In genomic region chr19:12956446-12957388, GRCh38 we compare ENCODE assay signal across 1 cellular context.
A peak's percentile ranks its signal among the peaks of the same experiment; 100 is the strongest.
TF ChIP-seq lines count a peak whose summit lies in the region.

Gene GADD45GIP1, minus strand, starts transcription at chr19:12957223. Its CDS starts 11 bp downstream, at chr19:12957212.

TF ChIP-seq in HepG2, 621 proteins besides CTCF, POLR2A, EP300 and RAD21 (continued from another document and continues in another):
- TF ChIP-seq ZNF281 (CRISPR knock-in tag; IDR thresholded peaks at IDR 0.05; ENCODE audit: borderline replicate concordance) (peak; percentile 30; the same call in 1 of the 2 replicates), DNMT3B (CRISPR knock-in tag; conservative IDR thresholded peaks at IDR 0.05) (no peak), E2F5 (CRISPR knock-in tag; conservative IDR thresholded peaks at IDR 0.05) (peak; percentile 31; the same call in 1 of the 2 replicates), ZNF230 (CRISPR knock-in tag; IDR thresholded peaks at IDR 0.05) (no peak), ATF7-NPFF (CRISPR knock-in tag; IDR thresholded peaks at IDR 0.05; ENCODE audit: low read depth) (no peak; the same call in 1 of the 2 replicates), KAT8 (CRISPR knock-in tag; IDR thresholded peaks at IDR 0.05) (peak; percentile 72; the same call in 1 of the 2 replicates), ZKSCAN8 (CRISPR knock-in tag; IDR thresholded peaks at IDR 0.05; ENCODE audit: borderline replicate concordance) (0 out of 2 replicates have a peak, but pooled peaks have one; percentile 19), KDM6A (CRISPR knock-in tag; IDR thresholded peaks at IDR 0.05; ENCODE audit: low read depth) (no peak), DR1 (CRISPR knock-in tag; IDR thresholded peaks at IDR 0.05) (peak; percentile 26; the same call in 1 of the 2 replicates), PPARG (CRISPR knock-in tag; conservative IDR thresholded peaks at IDR 0.05) (peak; percentile 23; the same call in 1 of the 2 replicates), BCL3 (CRISPR knock-in tag; IDR thresholded peaks at IDR 0.05) (peak; percentile 81; the same call in 1 of the 2 replicates), MTA1 (CRISPR knock-in tag; IDR thresholded peaks at IDR 0.05; ENCODE audit: borderline replicate concordance) (0 out of 2 replicates have a peak, but pooled peaks have one; percentile 52), ZNF235 (CRISPR knock-in tag; IDR thresholded peaks at IDR 0.05; ENCODE audit: borderline replicate concordance) (peak; percentile 82; the same call in 1 of the 2 replicates), ARHGAP35 (CRISPR knock-in tag; IDR thresholded peaks at IDR 0.05; ENCODE audit: borderline replicate concordance) (peak; percentile 70; the same call in 1 of the 2 replicates), YEATS2 (CRISPR knock-in tag; IDR thresholded peaks at IDR 0.05; ENCODE audit: borderline replicate concordance) (peak; percentile 31; the same call in 1 of the 2 replicates), ZBTB38 (CRISPR knock-in tag; IDR thresholded peaks at IDR 0.05) (peak; percentile 19; the same call in 1 of the 2 replicates), GATA4 (IDR thresholded peaks at IDR 0.05; ENCODE audit: borderline replicate concordance, low read depth) (0 out of 2 replicates have a peak, but pooled peaks have one; percentile 20), ZNF383 (CRISPR knock-in tag; IDR thresholded peaks at IDR 0.05; ENCODE audit: borderline replicate concordance) (no peak), ZNF788 (CRISPR knock-in tag; IDR thresholded peaks at IDR 0.05; ENCODE audit: borderline replicate concordance) (0 out of 2 replicates have a peak, but pooled peaks have one; percentile 36), MYC (CRISPR knock-in tag; IDR thresholded peaks at IDR 0.05; ENCODE audit: borderline replicate concordance) (peak; percentile 81), KAT7 (CRISPR knock-in tag; IDR thresholded peaks at IDR 0.05; ENCODE audit: borderline replicate concordance) (peak; percentile 50; the same call in 1 of the 2 replicates), KLF16 (CRISPR knock-in tag; IDR thresholded peaks at IDR 0.05) (peak in 1 of 2 experiments; percentile 67; a peak in 1 of 4 replicates), ZBTB7B (CRISPR knock-in tag; IDR thresholded peaks at IDR 0.05) (peak; percentile 60; the same call in 1 of the 2 replicates), ZGPAT (CRISPR knock-in tag; IDR thresholded peaks at IDR 0.05) (peak; percentile 85), ZNF142 (CRISPR knock-in tag; IDR thresholded peaks at IDR 0.05) (peak; percentile 71; the same call in 1 of the 2 replicates), ZNF234 (CRISPR knock-in tag; conservative IDR thresholded peaks at IDR 0.05) (peak; percentile 88), SMAD3 (CRISPR knock-in tag; IDR thresholded peaks at IDR 0.05) (0 out of 2 replicates have a peak, but pooled peaks have one; percentile 15), SNAPC5 (CRISPR knock-in tag; IDR thresholded peaks at IDR 0.05; ENCODE audit: borderline replicate concordance) (no peak), GZF1 (CRISPR knock-in tag; IDR thresholded peaks at IDR 0.05) (no peak), ZFP82 (CRISPR knock-in tag; IDR thresholded peaks at IDR 0.05; ENCODE audit: borderline replicate concordance) (0 out of 2 replicates have a peak, but pooled peaks have one; percentile 63), TOPORS (CRISPR knock-in tag; IDR thresholded peaks at IDR 0.05) (peak; percentile 52; the same call in 1 of the 2 replicates), ZMYM4 (CRISPR knock-in tag; IDR thresholded peaks at IDR 0.05) (0 out of 2 replicates have a peak, but pooled peaks have one; percentile 8), ZFX (CRISPR knock-in tag; IDR thresholded peaks at IDR 0.05; ENCODE audit: low read depth) (peak; percentile 93), ZNF883 (CRISPR knock-in tag; IDR thresholded peaks at IDR 0.05; ENCODE audit: not compliant biosample characterization) (peak; percentile 73), ZNF33B (CRISPR knock-in tag; IDR thresholded peaks at IDR 0.05) (0 out of 2 replicates have a peak, but pooled peaks have one; percentile 10), ZBTB7A (CRISPR knock-in tag; IDR thresholded peaks at IDR 0.05) (peak; percentile 90; the same call in 1 of the 2 replicates), SSRP1 (CRISPR knock-in tag; IDR thresholded peaks at IDR 0.05) (no peak), RNF219 (CRISPR knock-in tag; IDR thresholded peaks at IDR 0.05) (peak; percentile 70; the same call in 1 of the 2 replicates), KMT2A (CRISPR knock-in tag; IDR thresholded peaks at IDR 0.05) (0 out of 2 replicates have a peak, but pooled peaks have one; percentile 34), SKI (IDR thresholded peaks at IDR 0.05; ENCODE audit: partially characterized antibody) (no peak), HBP1 (CRISPR knock-in tag; IDR thresholded peaks at IDR 0.05; ENCODE audit: low read depth) (peak; percentile 85; the same call in 1 of the 2 replicates), IKZF5 (CRISPR knock-in tag; IDR thresholded peaks at IDR 0.05) (no peak), ASH2L (IDR thresholded peaks at IDR 0.05; ENCODE audit: insufficient read length, low read depth, low read length) (peak; percentile 80), TGIF2 (CRISPR knock-in tag; IDR thresholded peaks at IDR 0.05) (0 out of 2 replicates have a peak, but pooled peaks have one; percentile 34), TAF1 (CRISPR knock-in tag; IDR thresholded peaks at IDR 0.05) (peak; percentile 90)
